Comparison of ENCODE assay signal across 9 cellular contexts in the genomic region with DNA sequence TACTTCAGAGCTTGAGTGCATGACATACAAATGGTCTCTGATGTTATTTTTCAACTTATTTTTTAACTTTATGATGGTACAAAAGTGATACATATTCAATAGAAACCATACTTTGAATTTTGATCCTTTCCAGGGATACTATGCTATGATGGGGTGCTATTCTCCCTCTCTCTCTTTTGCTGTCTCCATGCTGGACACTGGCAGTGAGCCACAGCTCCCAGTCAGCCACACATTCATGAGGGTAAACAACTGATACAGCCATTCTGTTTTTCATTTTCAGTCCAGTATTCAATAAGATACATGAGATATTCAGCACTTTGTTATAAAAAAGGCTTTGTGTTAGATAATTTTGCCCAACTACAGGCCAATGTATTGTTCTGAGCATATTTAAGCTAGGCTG.
"Had no signal": no experiment of that assay in that cellular context is flagged by ENCODE, and none has a peak within 500 bp of the region (broad histone marks: within the 10 kb centered on the region; RNA-seq: fewer than 3 reads in every experiment).

No MANE protein-coding gene starts in this region.

- H3K27ac Mint-ChIP-seq: GM23338, H9, HFFc6 had no signal

- ATAC-seq: GM23338, HCT116 had no signal

- H3K4me2 ChIP-seq: GM23338 had no signal

- H3K4me3 Mint-ChIP-seq: GM23338, H9, HFFc6 had no signal

- H3K9ac ChIP-seq: GM23248 had no signal

- DNase-seq: GM23248, GOT3, H7, H9, HCEC 1CT, HFFc6 had no signal

- H3K4me3 ChIP-seq: GM23248, GM23338, HAP-1 had no signal

- H3K4me1 ChIP-seq: HAP-1 had no signal

- H3K36me3 ChIP-seq: HAP-1 had no signal

- H3K27ac ChIP-seq: GM23248 had no signal
